Comparison of ENCODE assay signal across 20 cellular contexts in the genomic region with DNA sequence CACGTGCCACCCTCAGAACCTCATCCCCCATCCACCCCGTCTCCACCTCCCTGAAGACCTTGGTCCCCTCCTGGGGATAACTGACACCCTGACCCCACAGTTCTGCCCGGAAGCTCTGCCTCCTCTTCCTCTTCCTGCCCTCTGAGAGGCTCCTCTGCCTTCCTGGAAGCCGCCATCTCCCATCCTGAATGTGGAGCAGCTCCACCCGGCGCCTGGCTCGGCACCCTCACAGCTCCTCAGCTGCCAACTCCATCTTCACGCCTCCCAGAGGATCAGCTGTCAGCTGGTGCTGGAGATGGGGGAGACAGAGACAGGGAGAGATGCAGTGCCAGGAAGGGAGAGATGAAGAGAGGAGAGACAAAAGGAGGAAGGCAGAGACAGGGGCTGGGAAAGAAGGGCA.
"Had no signal": no experiment of that assay in that cellular context is flagged by ENCODE, and none has a peak within 500 bp of the region (broad histone marks: within the 10 kb centered on the region; RNA-seq: fewer than 3 reads in every experiment).

No MANE protein-coding gene starts in this region.

- H3K4me1 Mint-ChIP-seq: activated naive CD4-positive, alpha-beta T cell treated with anti-CD3 and anti-CD28 coated beads, Interleukin-2, amount 50 U/mL, for 24 hours; neural crest cell had no signal

- DNase-seq: activated CD4-positive, alpha-beta T cell treated with anti-CD3 and anti-CD28 coated beads for 1 hour; activated CD4-positive, alpha-beta T cell treated with anti-CD3 and anti-CD28 coated beads, Interleukin-2, amount 50 U/mL, for 1 hour; activated CD8-positive, alpha-beta T cell treated with anti-CD3 and anti-CD28 coated beads, Interleukin-2, amount 10 ng/mL, durations not matched to agents 7 days and 5 days; activated gamma-delta T cell treated with Interleukin-2 at 50 U/mL for 16 hours; activated T-cell treated with anti-CD3 and anti-CD28 coated beads, Interleukin-2, amount 50 U/mL, for 1 hour; aorta; brain microvascular endothelial cell; effector memory CD8-positive, alpha-beta T cell; esophagus squamous epithelium; gastrocnemius medialis; left colon; naive thymus-derived CD4-positive, alpha-beta T cell; substantia nigra had no signal

- H3K36me3 ChIP-seq: brain microvascular endothelial cell, esophagus squamous epithelium, gastrocnemius medialis, prostate gland, right atrium auricular region, tibial artery had no signal

- ATAC-seq: activated CD8-positive, alpha-beta T cell treated with anti-CD3 and anti-CD28 coated beads, Interleukin-2, amount 10 ng/mL, durations not matched to agents 7 days and 5 days; effector memory CD8-positive, alpha-beta T cell; gastrocnemius medialis; left colon; naive thymus-derived CD4-positive, alpha-beta T cell had no signal

- H3K4me3 Mint-ChIP-seq: activated CD8-positive, alpha-beta T cell treated with anti-CD3 and anti-CD28 coated beads, Interleukin-2, amount 10 ng/mL, durations not matched to agents 7 days and 5 days; activated naive CD4-positive, alpha-beta T cell treated with anti-CD3 and anti-CD28 coated beads, Interleukin-2, amount 50 U/mL, for 24 hours; effector memory CD8-positive, alpha-beta T cell; naive thymus-derived CD4-positive, alpha-beta T cell; neural crest cell; stimulated activated naive CD8-positive, alpha-beta T cell treated with anti-CD3 and anti-CD28 coated beads, Interleukin-15, Interleukin-2, amounts not matched to agents 100 ng/mL and 50 ng/mL, for 24 hours had no signal

- H3K27ac Mint-ChIP-seq: activated CD8-positive, alpha-beta T cell treated with anti-CD3 and anti-CD28 coated beads, Interleukin-2, amount 10 ng/mL, durations not matched to agents 7 days and 5 days; activated naive CD4-positive, alpha-beta T cell treated with anti-CD3 and anti-CD28 coated beads, Interleukin-2, amount 50 U/mL, for 24 hours; effector memory CD8-positive, alpha-beta T cell; naive thymus-derived CD4-positive, alpha-beta T cell; stimulated activated naive CD8-positive, alpha-beta T cell treated with anti-CD3 and anti-CD28 coated beads, Interleukin-15, Interleukin-2, amounts not matched to agents 100 ng/mL and 50 ng/mL, for 24 hours had no signal

- H3K4me3 ChIP-seq: esophagus squamous epithelium, gastrocnemius medialis, lung, prostate gland, right atrium auricular region, tibial artery had no signal

- H3K9me3 Mint-ChIP-seq: activated naive CD4-positive, alpha-beta T cell treated with anti-CD3 and anti-CD28 coated beads, Interleukin-2, amount 50 U/mL, for 24 hours; effector memory CD8-positive, alpha-beta T cell; naive thymus-derived CD4-positive, alpha-beta T cell; neural crest cell; stimulated activated naive CD8-positive, alpha-beta T cell treated with anti-CD3 and anti-CD28 coated beads, Interleukin-15, Interleukin-2, amounts not matched to agents 100 ng/mL and 50 ng/mL, for 24 hours had no signal

- H3K9me3 ChIP-seq: esophagus squamous epithelium, gastrocnemius medialis, prostate gland, right atrium auricular region, tibial artery had no signal

- H3K36me3 Mint-ChIP-seq: activated naive CD4-positive, alpha-beta T cell treated with anti-CD3 and anti-CD28 coated beads, Interleukin-2, amount 50 U/mL, for 24 hours; naive thymus-derived CD4-positive, alpha-beta T cell had no signal

- H3K4me1 ChIP-seq: esophagus squamous epithelium, gastrocnemius medialis, prostate gland, right atrium auricular region, tibial artery had no signal
